Comparison of ENCODE assay signal across 11 cellular contexts in the genomic region with DNA sequence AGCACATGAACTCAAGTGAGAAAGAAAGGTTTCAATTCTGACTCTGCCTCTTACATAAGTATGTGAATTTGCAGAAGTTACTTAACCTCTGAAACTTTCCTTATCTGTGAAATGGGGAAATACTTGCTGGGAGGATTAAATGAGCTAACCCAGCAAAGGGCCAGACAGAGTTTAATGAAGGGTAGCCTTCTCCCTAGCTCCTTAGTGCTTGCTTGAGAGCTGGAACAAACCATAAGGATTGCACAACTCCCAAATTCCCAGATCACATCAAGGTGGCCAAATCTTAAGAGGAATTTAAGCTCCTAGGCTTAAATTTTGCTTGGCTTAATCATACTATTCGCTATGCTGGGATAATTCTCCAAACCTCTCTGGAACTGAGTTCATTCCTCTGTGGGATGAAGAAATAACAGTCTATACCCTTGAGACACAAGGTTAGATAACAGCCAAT. TPM values are rescaled to one million over a fixed set of nuclear protein-coding genes. Genes with fewer than 3 reads are reported as not detected.
A peak's percentile ranks its signal among the peaks of the same experiment; 100 is the strongest.
DNase-seq lines count a peak whose midpoint lies in the region; ATAC-seq and TF ChIP-seq lines count a peak whose summit lies in the region.
"Had no signal": no experiment of that assay in that cellular context is flagged by ENCODE, and none has a peak within 500 bp of the region (broad histone marks: within the 10 kb centered on the region; RNA-seq: fewer than 3 reads in every experiment).

No MANE protein-coding gene starts in this region.

- H3K4me3 ChIP-seq in breast epithelium (no peak overlapping the region), fibroblast of lung (replicated peaks in 1 of 4; ENCODE audit: control extremely low read depth in 1 of 4, insufficient read depth in 1 of 4, low read depth in 3 of 4, low read length in 4 of 4) (no peak overlapping the region), upper lobe of right lung (no peak overlapping the region), BE2C (ENCODE audit: low read depth, low read length) (no peak overlapping the region)
- H3K4me3 ChIP-seq: SJSA1 had no signal

- no peaks in the 10 kb centered on the region for H3K27me3 Mint-ChIP-seq in MCF 10A (ENCODE audit: insufficient read depth, unreplicated experiment)

- H3K9me3 Mint-ChIP-seq in MCF 10A (ENCODE audit: unreplicated experiment): no peaks in the 10 kb centered on the region

- DNase-seq in MCF 10A (ENCODE audit: unreplicated experiment) (peak; percentile 45), breast epithelium (ENCODE audit: low spot score in 2 of 2) (no peak), fibroblast of lung (ENCODE audit: low read depth in 2 of 2) (peak; percentile 36 to 82), upper lobe of right lung (no peak), BE2C (no peak)
- DNase-seq in stimulated activated CD8-positive, alpha-beta memory T cell treated with anti-CD3 and anti-CD28 coated beads, Interleukin-4, amount 100 ng/mL, for 48 hours: no peak
- DNase-seq: activated effector memory CD4-positive, alpha-beta T cell treated with Interleukin-2 at 50 U/mL for 16 hours; KBM-7 had no signal

- H3K9ac ChIP-seq in fibroblast of lung (ENCODE audit: insufficient read depth, low read length): no peak overlapping the region

- TF ChIP-seq CTCF in MCF 10A (IDR thresholded peaks at IDR 0.05; ENCODE audit: unreplicated experiment) (no peak), breast epithelium (IDR thresholded peaks at IDR 0.05) (no peak), fibroblast of lung (conservative IDR thresholded peaks at IDR 0.05 in 1 of 2, IDR thresholded peaks at IDR 0.05 in 1 of 2; ENCODE audit: low read depth in 1 of 2, low read length in 2 of 2) (no peak), upper lobe of right lung (IDR thresholded peaks at IDR 0.05) (no peak), BE2C (IDR thresholded peaks at IDR 0.05; ENCODE audit: low read depth, low read length) (no peak)

- no TSS peak for BruUV-seq in MCF 10A (replicated peaks; lab: Mats Ljungman, UMichigan)

- H3K79me2 ChIP-seq in fibroblast of lung (ENCODE audit: control insufficient read depth, insufficient read depth, low read length): no peaks in the 10 kb centered on the region

- POLR2A ChIA-PET in MCF 10A (lab: Yijun Ruan, JAX): interaction anchor here (0.7 to 4.0 kb wide), 6 partner anchors 11 to 37 kb away, joined by 3 to 42 read pairs (median 4); partner anchors contain the start of gene WSB1

- no peaks in the 10 kb centered on the region for H3K27me3 ChIP-seq in breast epithelium
- H3K27me3 ChIP-seq in fibroblast of lung (ENCODE audit: control insufficient read depth, insufficient read depth, low read length): peaks cover 8% of the 10 kb centered on the region
- H3K27me3 ChIP-seq in upper lobe of right lung: no peaks in the 10 kb centered on the region
- H3K27me3 ChIP-seq in BE2C: no peaks in the 10 kb centered on the region
- H3K27me3 ChIP-seq: SJSA1 had no signal

- intact Hi-C loops in MCF 10A (cut with micrococcal nuclease): no loop called here
- intact Hi-C loops in breast epithelium (cut with DNase I; ENCODE audit: low total_unique reads): no loop called here
- intact Hi-C loops in upper lobe of right lung (cut with DNase I): no loop called here

- CTCF ChIA-PET in MCF 10A (lab: Yijun Ruan, JAX): interaction anchor here (0.7 to 0.8 kb wide), 2 partner anchors 11 to 67 kb away, joined by 3 to 4 read pairs; no protein-coding TSS in a partner anchor

- H3K4me3 Mint-ChIP-seq in MCF 10A (ENCODE audit: unreplicated experiment): no peak overlapping the region

- H3K4me1 Mint-ChIP-seq in MCF 10A (ENCODE audit: insufficient read depth, unreplicated experiment): peaks cover 11% of the 10 kb centered on the region

- H3K4me2 ChIP-seq in fibroblast of lung (ENCODE audit: extremely low read depth, insufficient read depth, low read length): no peak overlapping the region

- ATAC-seq in HG03442 (IDR thresholded peaks at IDR 0.05; ENCODE audit: unreplicated experiment) (peak; percentile 95), upper lobe of right lung (peak; percentile 86), GM18498 (IDR thresholded peaks at IDR 0.05; ENCODE audit: unreplicated experiment) (no peak)

- no peak overlapping the region for H3K27ac Mint-ChIP-seq in MCF 10A (ENCODE audit: low read depth, unreplicated experiment)

- no peaks in the 10 kb centered on the region for H3K9me3 ChIP-seq in breast epithelium
- no peaks in the 10 kb centered on the region for H3K9me3 ChIP-seq in fibroblast of lung (ENCODE audit: control insufficient read depth, insufficient read depth, low read depth, low read length)
- H3K9me3 ChIP-seq in upper lobe of right lung: no peaks in the 10 kb centered on the region
- no peaks in the 10 kb centered on the region for H3K9me3 ChIP-seq in BE2C
- H3K9me3 ChIP-seq: SJSA1 had no signal

- no peaks in the 10 kb centered on the region for H4K20me1 ChIP-seq in fibroblast of lung (ENCODE audit: control insufficient read depth, extremely low read depth, insufficient read depth, low read length)

- H3K36me3 ChIP-seq in breast epithelium: no peaks in the 10 kb centered on the region
- no peaks in the 10 kb centered on the region for H3K36me3 ChIP-seq in fibroblast of lung (ENCODE audit: control insufficient read depth, insufficient read depth, low read length)
- no peaks in the 10 kb centered on the region for H3K36me3 ChIP-seq in upper lobe of right lung
- no peaks in the 10 kb centered on the region for H3K36me3 ChIP-seq in BE2C
- H3K36me3 ChIP-seq: SJSA1 had no signal

- no peak overlapping the region for H2AFZ ChIP-seq in fibroblast of lung (ENCODE audit: low read length)

- H3K36me3 Mint-ChIP-seq in MCF 10A (ENCODE audit: insufficient read depth, unreplicated experiment): no peaks in the 10 kb centered on the region

- no peak for TF ChIP-seq POLR2A in breast epithelium (IDR thresholded peaks at IDR 0.05)

- H3K4me1 ChIP-seq in breast epithelium (no peaks in the 10 kb centered on the region), fibroblast of lung (ENCODE audit: control insufficient read depth, extremely low read depth, insufficient read depth, low read length) (no peaks in the 10 kb centered on the region), upper lobe of right lung (peaks cover 24% of the 10 kb centered on the region), BE2C (no peaks in the 10 kb centered on the region)
- H3K4me1 ChIP-seq: SJSA1 had no signal

- H3K27ac ChIP-seq in breast epithelium: no peak overlapping the region
- no peak overlapping the region for H3K27ac ChIP-seq in fibroblast of lung (ENCODE audit: insufficient read depth, low read length)
- H3K27ac ChIP-seq in upper lobe of right lung: peak overlapping the region; percentile 52
- H3K27ac ChIP-seq: SJSA1 had no signal

RNA-seq across cellular contexts. Expression of gene WSB1, which starts 11.8 kb away (rescaled TPM):
- 93.1 and 145 TPM in 2 replicates for total RNA-seq in MCF 10A (2022)
- 100 to 1,000 TPM in 2 of 3 donors, 10 to 100 TPM in 1; 90.6 to 219 (median 160) TPM for total RNA-seq in breast epithelium
- total RNA-seq in fibroblast of lung: 96.3 and 151 TPM in 2 replicates
- polyA plus RNA-seq in fibroblast of lung: 77.8 and 139 TPM in 2 replicates
- polyA plus RNA-seq in fibroblast of lung (2012): 37.6 and 55.3 TPM in 2 replicates
- polyA minus RNA-seq in fibroblast of lung (ENCODE audit: low replicate concordance): 22.0 and 22.3 TPM in 2 replicates
- 360 TPM for total RNA-seq in upper lobe of right lung
- polyA plus RNA-seq in BE2C (2012; ENCODE audit: insufficient read depth, insufficient read length, low read depth): 12.0 TPM

Comparison
In these comparisons a context has a peak if more than half of its experiments do, and no peak if none do; other contexts are left out.
1. DNase-seq: peak in MCF 10A (single experiment) and fibroblast of lung (2 of 2); none in breast epithelium (0 of 2), upper lobe of right lung (single experiment), stimulated activated CD8-positive, alpha-beta memory T cell treated with anti-CD3 and anti-CD28 coated beads, Interleukin-4, amount 100 ng/mL, for 48 hours (single experiment) and BE2C (single experiment).